8 cellular contexts compared by ENCODE assay signal in the genomic region with DNA sequence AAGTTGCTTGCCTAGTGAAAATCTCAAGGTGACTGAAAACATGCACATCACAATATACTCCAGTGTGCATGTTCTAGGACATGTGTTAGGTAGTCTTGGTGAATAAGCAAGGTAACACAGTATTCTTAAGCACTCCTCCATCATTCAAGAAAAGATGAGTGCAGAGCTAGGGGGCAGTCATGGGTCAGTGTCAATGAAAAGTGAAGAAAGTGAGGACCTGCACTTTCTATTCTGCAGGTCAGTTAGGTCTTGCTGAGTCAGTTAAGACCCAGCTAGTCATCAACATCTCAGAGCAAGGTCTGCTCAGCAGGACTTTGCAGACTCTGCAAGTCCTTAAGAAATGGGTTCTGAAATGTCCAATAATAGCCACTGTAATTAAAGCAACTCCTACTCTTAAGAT.
DNase-seq lines count a peak whose midpoint lies in the region; ATAC-seq, FAIRE-seq and TF ChIP-seq lines count a peak whose summit lies in the region.
"Not testable (repeated sequence)": the region's sequence is repeated elsewhere in the genome, so short reads cannot be mapped to it uniquely, and the experiment has no call there.

No MANE protein-coding gene starts in this region.

- not testable (repeated sequence) for H4K91ac ChIP-seq in H1 (replicated peaks; ENCODE audit: insufficient read length, low read length); trophoblast cell (ENCODE audit: low read depth, low read length)

- H3K4ac ChIP-seq in H1 (replicated peaks; ENCODE audit: insufficient read length, low read depth, low read length); trophoblast cell (ENCODE audit: low read depth, low read length): not testable (repeated sequence)

- not testable (repeated sequence) for H3K23me2 ChIP-seq in H1 (ENCODE audit: low read depth, low read length)

- TF ChIP-seq RAD21 in H1 (IDR thresholded peaks at IDR 0.05 in 1 of 2, conservative IDR thresholded peaks at IDR 0.05 in 1 of 2; ENCODE audit: low read depth in 2 of 2, low read length in 2 of 2) = peak; percentile 14 to 39; a peak in 3 of 4 replicates

- H2AFZ ChIP-seq in GM23338; H1 (ENCODE audit: low read length); trophoblast cell (ENCODE audit: insufficient read depth, low read length, poor library complexity): not testable (repeated sequence)

- TF ChIP-seq POLR2A in H1 (IDR thresholded peaks at IDR 0.05; ENCODE audit: control extremely low read depth in 1 of 2, low read depth in 2 of 2, low read length in 2 of 2) = not testable (repeated sequence)

- not testable (repeated sequence) for H4K12ac ChIP-seq in trophoblast cell (ENCODE audit: low read depth, low read length)

- FAIRE-seq in H1 (lab: Jason Lieb, UNC) = peak; percentile 98

- not testable (repeated sequence) for H3K18ac ChIP-seq in H1 (ENCODE audit: extremely low read depth, low read length); trophoblast cell (ENCODE audit: low read length)

- H2BK5ac ChIP-seq in H1 (ENCODE audit: low read depth, low read length); trophoblast cell (ENCODE audit: low read depth, low read length, poor library complexity): not testable (repeated sequence)

- not testable (repeated sequence) for H3K9me3 ChIP-seq in H1 (ENCODE audit: insufficient read depth in 2 of 2, low read depth in 1 of 2, low read length in 1 of 2); trophoblast cell (ENCODE audit: insufficient read depth, low read depth, low read length)

- H3K79me2 ChIP-seq in GM23338 (replicated peaks; ENCODE audit: insufficient read depth); H1 (ENCODE audit: control insufficient read depth in 1 of 2, insufficient read depth in 2 of 2, low read length in 2 of 2); trophoblast cell (ENCODE audit: control insufficient read depth, insufficient read depth, low read length, poor library complexity): not testable (repeated sequence)

- not testable (repeated sequence) for H3K27ac ChIP-seq in GM23338 (ENCODE audit: low read depth); H1 (ENCODE audit: low read depth, low read length); trophoblast cell (ENCODE audit: low read depth, low read length)

- DNase-seq in ELF-1 (ENCODE audit: low read depth, low spot score) = peak; percentile 6
- DNase-seq in GM23338 (ENCODE audit: low spot score) = peak; percentile 24
- peak; percentile 4 for DNase-seq in HT1080 (ENCODE audit: low read depth)
- DNase-seq in NCI-H82 (lab: John Stamatoyannopoulos, UW) = peak; percentile 5
- peak; percentile 8 for DNase-seq in SK-MEL-5 (ENCODE audit: low read depth, low spot score)
- not testable (repeated sequence) for DNase-seq in H1 (ENCODE audit: low read depth in 1 of 2, low spot score in 2 of 2)
- peak; percentile 7 for DNase-seq in iPS-NIHi7 (ENCODE audit: extremely low spot score)
- DNase-seq in trophoblast cell = peak; percentile 2 to 3

- H3K4me2 ChIP-seq in GM23338; H1 (ENCODE audit: insufficient read depth in 1 of 2, low read depth in 2 of 2, low read length in 2 of 2); trophoblast cell (ENCODE audit: low read length): not testable (repeated sequence)

- H3K4me3 ChIP-seq in GM23338; H1 (ENCODE audit: extremely low read depth in 1 of 4, insufficient read depth in 2 of 4, low read depth in 3 of 4, low read length in 4 of 4); trophoblast cell (ENCODE audit: low read depth, low read length): not testable (repeated sequence)

- H3K23ac ChIP-seq in H1 (ENCODE audit: insufficient read length); trophoblast cell (ENCODE audit: low read length): not testable (repeated sequence)

- H3K56ac ChIP-seq in H1 (replicated peaks; ENCODE audit: insufficient read length, low read depth, low read length) = not testable (repeated sequence)

- not testable (repeated sequence) for H3K27me3 Mint-ChIP-seq in GM23338 (ENCODE audit: insufficient read depth, low read depth, poor library complexity)

- not testable (repeated sequence) for H3K9me3 Mint-ChIP-seq in GM23338

- H2BK12ac ChIP-seq in H1 (ENCODE audit: low read depth, low read length); trophoblast cell (ENCODE audit: low read length): not testable (repeated sequence)

- not testable (repeated sequence) for H3K4me3 Mint-ChIP-seq in GM23338

- not testable (repeated sequence) for H3K4me1 ChIP-seq in GM23338 (ENCODE audit: insufficient read depth); H1 (replicated peaks in 1 of 4; ENCODE audit: control insufficient read depth in 3 of 4, insufficient read depth in 4 of 4, low read length in 3 of 4); trophoblast cell (ENCODE audit: control insufficient read depth in 1 of 2, insufficient read depth in 2 of 2, low read length in 2 of 2)

- not testable (repeated sequence) for H4K8ac ChIP-seq in H1 (ENCODE audit: extremely low read depth, insufficient read depth, low read length); trophoblast cell (ENCODE audit: low read depth, low read length)

- CTCF ChIA-PET in H1 (lab: Charles Lee; ENCODE audit: partially characterized antibody) = not testable (repeated sequence)

- not testable (repeated sequence) for TF ChIP-seq EP300 in H1 (IDR thresholded peaks at IDR 0.05; ENCODE audit: borderline replicate concordance in 1 of 2, low read depth in 2 of 2, low read length in 2 of 2)

- H2BK20ac ChIP-seq in H1 (ENCODE audit: low read length) = not testable (repeated sequence)

- H3K36me3 ChIP-seq in GM23338 (ENCODE audit: insufficient read depth); H1 (ENCODE audit: control insufficient read depth in 2 of 4, insufficient read depth in 4 of 4, low read length in 3 of 4); trophoblast cell (ENCODE audit: control insufficient read depth in 1 of 2, insufficient read depth in 2 of 2, low read length in 2 of 2): not testable (repeated sequence)

- not testable (repeated sequence) for H3K27ac Mint-ChIP-seq in GM23338

- H3K4me1 Mint-ChIP-seq in GM23338 = not testable (repeated sequence)

- H3K14ac ChIP-seq in H1 (ENCODE audit: insufficient read length); trophoblast cell (ENCODE audit: low read length): not testable (repeated sequence)

- not testable (repeated sequence) for H4K5ac ChIP-seq in H1 (ENCODE audit: insufficient read length, low read depth, low read length)

- H4K20me1 ChIP-seq in GM23338 (replicated peaks; ENCODE audit: insufficient read depth); H1 (replicated peaks in 1 of 2; ENCODE audit: control insufficient read depth in 1 of 2, insufficient read depth in 2 of 2, low read length in 2 of 2): not testable (repeated sequence)

- H2AK5ac ChIP-seq in H1 (ENCODE audit: low read depth, low read length); trophoblast cell (ENCODE audit: low read length): not testable (repeated sequence)

- H2BK120ac ChIP-seq in H1 (replicated peaks; ENCODE audit: low read depth, low read length); trophoblast cell (ENCODE audit: insufficient read depth, low read length, poor library complexity): not testable (repeated sequence)

- H2BK15ac ChIP-seq in H1 (ENCODE audit: low read length) = not testable (repeated sequence)

- not testable (repeated sequence) for H3K79me1 ChIP-seq in H1 (ENCODE audit: low read depth, low read length); trophoblast cell (ENCODE audit: low read length)

- not testable (repeated sequence) for H3K9ac ChIP-seq in H1 (replicated peaks in 1 of 4; ENCODE audit: extremely low read depth in 1 of 4, low read depth in 3 of 4, low read length in 3 of 4); trophoblast cell (ENCODE audit: low read length)

- not testable (repeated sequence) for H3K9me2 ChIP-seq in GM23338 (ENCODE audit: insufficient read depth)

- peak; percentile 45; the same call in 1 of the 3 replicates for ATAC-seq in GM23338

- in situ Hi-C loops in SK-MEL-5 (cut with HindIII; ENCODE audit: low pct_unique_long_range_greater_than_20kb, low sequenced_read_pairs) = not testable (repeated sequence)

- not testable (repeated sequence) for H3K27me3 ChIP-seq in GM23338 (ENCODE audit: insufficient read depth); H1 (replicated peaks in 1 of 4; ENCODE audit: control insufficient read depth in 3 of 4, extremely low read depth in 1 of 4, insufficient read depth in 3 of 4, low read length in 3 of 4); trophoblast cell (ENCODE audit: insufficient read depth, low read length)

- H3K36me3 Mint-ChIP-seq in GM23338 (ENCODE audit: low read depth) = not testable (repeated sequence)

- POLR2A ChIA-PET in H1 (lab: Charles Lee; ENCODE audit: partially characterized antibody) = not testable (repeated sequence)

- TF ChIP-seq CTCF in GM23338 (conservative IDR thresholded peaks at IDR 0.05; ENCODE audit: low read depth in 2 of 2) = peak; percentile 20 to 50; a peak in 3 of 4 replicates
- peak in 2 of 3 experiments; percentile 2 to 43; a peak in 1 of 4 replicates for TF ChIP-seq CTCF in H1 (IDR thresholded peaks at IDR 0.05; ENCODE audit: control extremely low read depth in 1 of 3, insufficient read depth in 1 of 3, low read depth in 1 of 3, low read length in 3 of 3)

- H3F3A ChIP-seq in GM23338 (replicated peaks; ENCODE audit: low read depth) = not testable (repeated sequence)
